ENCODE assay signal across 13 cellular contexts in genomic region chr11:76667271-76667818, GRCh38. TPM values are rescaled to one million over a fixed set of nuclear protein-coding genes. Genes with fewer than 3 reads are reported as not detected.
DNase-seq lines count a peak whose midpoint lies in the region; ATAC-seq, FAIRE-seq and TF ChIP-seq lines count a peak whose summit lies in the region.
"Had no signal": no experiment of that assay in that cellular context is flagged by ENCODE, and none has a peak within 500 bp of the region (broad histone marks: within the 10 kb centered on the region; RNA-seq: fewer than 3 reads in every experiment).

No MANE protein-coding gene starts in this region.

- no peak overlapping the region for H3K27ac Mint-ChIP-seq in osteocyte (ENCODE audit: unreplicated experiment)
- H3K27ac Mint-ChIP-seq: WTC11 had no signal

- peak overlapping the region; percentile 12 for H3K4me3 Mint-ChIP-seq in osteocyte (ENCODE audit: unreplicated experiment)
- H3K4me3 Mint-ChIP-seq: immature natural killer cell, WTC11 had no signal

- no peaks in the 10 kb centered on the region for H3K79me2 ChIP-seq in HepG2 (ENCODE audit: insufficient read depth, low read length)

- BruUV-seq in HepG2 (replicated peaks; lab: Mats Ljungman, UMichigan), result no TSS peak

- intact Hi-C loops in HepG2 (cut with micrococcal nuclease; ENCODE audit: unreplicated experiment), result no loop called here
- intact Hi-C loops in esophagus squamous epithelium (cut with DNase I), result no loop called here

- peaks cover 52% of the 10 kb centered on the region for H3K4me1 Mint-ChIP-seq in osteocyte (ENCODE audit: unreplicated experiment)

- TF ChIP-seq EP300 in HepG2 (IDR thresholded peaks at IDR 0.05; ENCODE audit: low read depth in 2 of 2, low read length in 2 of 2) (no peak), HepG2 (CRISPR knock-in tag; IDR thresholded peaks at IDR 0.05; ENCODE audit: borderline replicate concordance) (no peak)

- no peaks in the 10 kb centered on the region for H3K9me3 Mint-ChIP-seq in osteocyte (ENCODE audit: unreplicated experiment)
- H3K9me3 Mint-ChIP-seq: immature natural killer cell, WTC11 had no signal

- peaks cover 8% of the 10 kb centered on the region for H3K36me3 Mint-ChIP-seq in osteocyte (ENCODE audit: unreplicated experiment)
- H3K36me3 Mint-ChIP-seq: immature natural killer cell, WTC11 had no signal

- H3K27me3 Mint-ChIP-seq in osteocyte (ENCODE audit: unreplicated experiment), result no peaks in the 10 kb centered on the region

- H3K36me3 ChIP-seq in liver (ENCODE audit: control insufficient read depth in 4 of 4, insufficient read depth in 3 of 4, low read depth in 1 of 4, low read length in 3 of 4) (no peaks in the 10 kb centered on the region), HepG2 (replicated peaks in 1 of 2; ENCODE audit: control insufficient read depth in 1 of 2, insufficient read depth in 2 of 2, low read length in 2 of 2) (no peaks in the 10 kb centered on the region), esophagus squamous epithelium (peaks cover 0 to 14% (median 0%) of the 10 kb centered on the region in 3 donors), MG63 (no peaks in the 10 kb centered on the region)

- ATAC-seq in HepG2 (no peak), GM18870 (IDR thresholded peaks at IDR 0.05; ENCODE audit: unreplicated experiment) (no peak), HG02610 (IDR thresholded peaks at IDR 0.05; ENCODE audit: unreplicated experiment) (no peak)
- ATAC-seq: WTC11 had no signal

- in situ Hi-C loops in HepG2 (cut with HindIII; ENCODE audit: extremely low pct_ligation_motif_present, low pct_unique_long_range_greater_than_20kb), result no loop called here

- H2AFZ ChIP-seq in HepG2 (ENCODE audit: low read length), result no peak overlapping the region

- H3K4me2 ChIP-seq in HepG2 (ENCODE audit: low read depth, low read length), result no peak overlapping the region

- H3K9ac ChIP-seq in liver (ENCODE audit: low read depth in 1 of 2, low read length in 2 of 2) (peak overlapping the region in 1 of 2 donors; percentile 29), HepG2 (ENCODE audit: insufficient read depth, low read depth, low read length) (no peak overlapping the region)

- peaks cover 0 to 4% (median 1%) of the 10 kb centered on the region in 4 donors for H3K27me3 ChIP-seq in liver (ENCODE audit: control insufficient read depth in 4 of 4, insufficient read depth in 4 of 4, low read length in 3 of 4)
- H3K27me3 ChIP-seq in HepG2 (ENCODE audit: control insufficient read depth in 1 of 2, insufficient read depth in 2 of 2, low read length in 2 of 2), result peaks cover 2 to 55% of the 10 kb centered on the region in 2 experiments; a peak in 4 of 5 replicates
- H3K27me3 ChIP-seq in esophagus squamous epithelium, result peaks cover 0 to 50% (median 0%) of the 10 kb centered on the region in 4 donors
- H3K27me3 ChIP-seq in MG63, result 0 out of 2 replicates have a peak, but pooled peaks cover 4% of the 10 kb centered on the region

- no peak for FAIRE-seq in HepG2 (lab: Jason Lieb, UNC)

- peaks cover 0 to 7% (median 2%) of the 10 kb centered on the region in 4 donors for H3K4me1 ChIP-seq in liver (ENCODE audit: control insufficient read depth in 4 of 4, insufficient read depth in 4 of 4, low read length in 3 of 4)
- H3K4me1 ChIP-seq in HepG2 (ENCODE audit: insufficient read depth, low read length), result peaks cover 2% of the 10 kb centered on the region; the same call in 1 of the 2 replicates
- peaks cover 12 to 66% (median 37%) of the 10 kb centered on the region in 3 donors for H3K4me1 ChIP-seq in esophagus squamous epithelium

- TF ChIP-seq CTCF in liver (IDR thresholded peaks at IDR 0.05; ENCODE audit: low read depth, low read length, missing input control), result no peak
- no peak for TF ChIP-seq CTCF in HepG2 (CRISPR knock-in tag; IDR thresholded peaks at IDR 0.05)
- no peak for TF ChIP-seq CTCF in esophagus squamous epithelium (IDR thresholded peaks at IDR 0.05)
- no peak for TF ChIP-seq CTCF in osteocyte (IDR thresholded peaks at IDR 0.05)
- no peak for TF ChIP-seq CTCF in GM20000 (IDR thresholded peaks at IDR 0.05; ENCODE audit: extremely low read depth, missing control alignments)

- WGBS in liver, result 83% methylated on average over 15 of the region's 15 CpGs
- WGBS in HepG2 (ENCODE audit: low lambda C conversion rate), result 26% methylated on average over 15 of the region's 15 CpGs
- whole genome bisulfite sequencing in esophagus squamous epithelium, 2 donors, result 76 to 83% methylated on average over 6 to 12 of the region's 15 CpGs

- DNase-seq in HepG2 (ENCODE audit: low spot score) (no peak), esophagus squamous epithelium (lab: John Stamatoyannopoulos, UW) (no peak), osteocyte (ENCODE audit: extremely low spot score, unreplicated experiment) (no peak), GM20000 (ENCODE audit: low spot score) (no peak), MG63 (no peak)
- DNase-seq: AML-193; effector memory CD4-positive, alpha-beta T cell; immature natural killer cell; KBM-7 had no signal

- TF ChIP-seq POLR2A in HepG2 (IDR thresholded peaks at IDR 0.05; ENCODE audit: insufficient read depth in 1 of 2, low read depth in 2 of 2, low read length in 2 of 2), result no peak
- TF ChIP-seq POLR2A in esophagus squamous epithelium (IDR thresholded peaks at IDR 0.05), result no peak

- H3K4me3 ChIP-seq in liver (ENCODE audit: low read depth in 1 of 3, low read length in 3 of 3) (peak overlapping the region in 2 of 3 donors; percentile 5 to 13), HepG2 (replicated peaks in 1 of 3; ENCODE audit: insufficient read depth in 1 of 3, low read depth in 2 of 3, low read length in 3 of 3) (no peak overlapping the region), esophagus squamous epithelium (peak overlapping the region in 3 of 4 donors; percentile 45 to 77 (median 59)), MG63 (no peak overlapping the region)

- peak overlapping the region; percentile 28 to 80 for H3K27ac ChIP-seq in liver (ENCODE audit: low read depth in 1 of 2, low read length in 2 of 2)
- no peak overlapping the region for H3K27ac ChIP-seq in HepG2 (ENCODE audit: extremely low read length, insufficient read depth, low read length)
- peak overlapping the region in 3 of 4 donors; percentile 65 to 89 (median 82) for H3K27ac ChIP-seq in esophagus squamous epithelium

- POLR2A ChIA-PET in HepG2 (lab: Yijun Ruan, JAX), result no interaction called here

- H4K20me1 ChIP-seq in HepG2 (ENCODE audit: insufficient read depth, low read length), result no peaks in the 10 kb centered on the region

- no peaks in the 10 kb centered on the region for H3K9me3 ChIP-seq in liver (ENCODE audit: control insufficient read depth in 4 of 4, low read length in 3 of 4)
- no peaks in the 10 kb centered on the region for H3K9me3 ChIP-seq in HepG2 (ENCODE audit: low read length)
- H3K9me3 ChIP-seq in esophagus squamous epithelium, result no peaks in the 10 kb centered on the region
- no peaks in the 10 kb centered on the region for H3K9me3 ChIP-seq in MG63

- TF ChIP-seq RAD21 in liver (IDR thresholded peaks at IDR 0.05) (no peak), HepG2 (CRISPR knock-in tag; IDR thresholded peaks at IDR 0.05) (no peak)

- CTCF ChIA-PET in HepG2 (lab: Yijun Ruan, JAX; ENCODE audit: low intra/inter-chr PET ratio, low total read pairs), result no interaction called here

TF ChIP-seq in liver, 16 proteins besides CTCF, POLR2A, EP300 and RAD21 (continues in another document):
- TF ChIP-seq JUND (IDR thresholded peaks at IDR 0.05) (no peak), MAX (IDR thresholded peaks at IDR 0.05) (no peak), SP1 (IDR thresholded peaks at IDR 0.05) (no peak), HNF4G (IDR thresholded peaks at IDR 0.05) (no peak), TAF1 (conservative IDR thresholded peaks at IDR 0.05) (no peak)

RNA-seq across cellular contexts. Expression of gene LRRC32, which starts 3.2 kb away (rescaled TPM):
- 1 to 10 TPM; 5.4 to 7.4 TPM for total RNA-seq in liver
- 10 to 100 TPM; 11.2 to 15.4 TPM for polyA plus RNA-seq in liver
- total RNA-seq in HepG2 (2016; rRNA removed; fragmentation: Illumina TruSeq; extraction: Trizol), result not detected in 2 replicates
- not detected in 2 replicates for total RNA-seq in HepG2 (2016; cell fraction: cytosol; rRNA removed; fragmentation: Illumina TruSeq; extraction: Trizol; ENCODE audit: low read depth)
- not detected in 2 replicates for total RNA-seq in HepG2 (2016; cell fraction: insoluble cytoplasmic fraction; rRNA removed; fragmentation: Illumina TruSeq; extraction: Trizol)
- not detected in 2 replicates for total RNA-seq in HepG2 (2016; cell fraction: membrane; rRNA removed; fragmentation: Illumina TruSeq; extraction: Trizol)
- total RNA-seq in HepG2 (2016; cell fraction: nucleus; rRNA removed; fragmentation: Illumina TruSeq; extraction: Trizol), result not detected in 2 replicates
- 0.07 and 0.12 TPM in 2 replicates for polyA plus RNA-seq in HepG2 (2011; rRNA removed)
- not detected in 2 replicates for polyA plus RNA-seq in HepG2 (2011; cell fraction: cytosol; rRNA removed)
- polyA plus RNA-seq in HepG2 (2011; cell fraction: nucleus; rRNA removed), result 0.03 TPM in 1 of 2 replicates, not detected in the other
- polyA plus RNA-seq in HepG2 (2012), result 0.07 TPM in 1 of 2 replicates, not detected in the other
- polyA plus RNA-seq in HepG2 (2016; cell fraction: cytosol; fragmentation: Illumina TruSeq; extraction: Trizol; ENCODE audit: low read depth), result not detected in 2 replicates
- not detected in 2 replicates for polyA plus RNA-seq in HepG2 (2016; cell fraction: insoluble cytoplasmic fraction; fragmentation: Illumina TruSeq; extraction: Trizol; ENCODE audit: low read depth)
- not detected in 2 replicates for polyA plus RNA-seq in HepG2 (2016; cell fraction: membrane; fragmentation: Illumina TruSeq; extraction: Trizol; ENCODE audit: low read depth)
- not detected in 2 replicates for polyA plus RNA-seq in HepG2 (2016; cell fraction: nucleus; fragmentation: Illumina TruSeq; extraction: Trizol; ENCODE audit: insufficient read depth, low read depth)
- 1.6 TPM in 1 of 2 replicates, not detected in the other for polyA minus RNA-seq in HepG2 (2011; rRNA and poly(A)+ RNA removed; ENCODE audit: low replicate concordance)
- not detected in 2 replicates for polyA minus RNA-seq in HepG2 (2011; cell fraction: cytosol; rRNA and poly(A)+ RNA removed)
- polyA minus RNA-seq in HepG2 (2011; cell fraction: nucleus; rRNA and poly(A)+ RNA removed), result not detected in 2 replicates
- 10 to 100 TPM in 2 of 4 donors, 1 to 10 TPM in 2; 3.0 to 23.4 (median 8.5) TPM for total RNA-seq in esophagus squamous epithelium
- 35.6 and 39.6 TPM in 2 replicates for total RNA-seq in osteocyte
- not detected in 2 replicates for total RNA-seq in MG63 (2014; rRNA removed; shearing (Covaris generic); ENCODE audit: low replicate concordance)

Comparison
In these comparisons a context has a peak if more than half of its experiments do, and no peak if none do; other contexts are left out.
1. H3K4me3 ChIP-seq: peak in liver (2 of 3) and esophagus squamous epithelium (3 of 4); none in HepG2 (0 of 3) and MG63 (single experiment).